1 cellular context compared by ENCODE assay signal in genomic region chr21:44515359-44516165, GRCh38.
TF ChIP-seq lines count a peak whose summit lies in the region.

No MANE protein-coding gene starts in this region.

TF ChIP-seq in HepG2, 621 proteins besides CTCF, POLR2A, EP300 and RAD21 (continues in another document):
- no peak for TF ChIP-seq ZNF382 (CRISPR knock-in tag; IDR thresholded peaks at IDR 0.05; ENCODE audit: borderline replicate concordance)
- peak; percentile 41; the same call in 1 of the 2 replicates for TF ChIP-seq NRL (CRISPR knock-in tag; IDR thresholded peaks at IDR 0.05; ENCODE audit: borderline replicate concordance)
- peak; percentile 81; the same call in 1 of the 2 replicates for TF ChIP-seq AKAP8 (CRISPR knock-in tag; IDR thresholded peaks at IDR 0.05)
- no peak for TF ChIP-seq ZFP36L1 (CRISPR knock-in tag; IDR thresholded peaks at IDR 0.05)
- TF ChIP-seq ARID5B (CRISPR knock-in tag; IDR thresholded peaks at IDR 0.05) = no peak
- TF ChIP-seq NR2F1 (CRISPR knock-in tag; IDR thresholded peaks at IDR 0.05) = no peak
- TF ChIP-seq ZNF143 (CRISPR knock-in tag; IDR thresholded peaks at IDR 0.05) = no peak
- peak; percentile 77 for TF ChIP-seq ZNF629 (CRISPR knock-in tag; conservative IDR thresholded peaks at IDR 0.05)
- no peak for TF ChIP-seq FOXA1 (IDR thresholded peaks at IDR 0.05)
- no peak for TF ChIP-seq FOXA1 (CRISPR knock-in tag; IDR thresholded peaks at IDR 0.05)
- TF ChIP-seq MAX (IDR thresholded peaks at IDR 0.05) = peak; percentile 11; the same call in 1 of the 2 replicates
- TF ChIP-seq REL (CRISPR knock-in tag; conservative IDR thresholded peaks at IDR 0.05) = no peak
- no peak for TF ChIP-seq KDM1A (CRISPR knock-in tag; IDR thresholded peaks at IDR 0.05)
- no peak for TF ChIP-seq RAD51 (IDR thresholded peaks at IDR 0.05; ENCODE audit: borderline replicate concordance)
- no peak for TF ChIP-seq ZNF317 (CRISPR knock-in tag; IDR thresholded peaks at IDR 0.05)
- TF ChIP-seq REPIN1 (CRISPR knock-in tag; IDR thresholded peaks at IDR 0.05; ENCODE audit: borderline replicate concordance, low read depth) = no peak
- TF ChIP-seq ETV6 (CRISPR knock-in tag; conservative IDR thresholded peaks at IDR 0.05) = no peak
- TF ChIP-seq SSRP1 (CRISPR knock-in tag; IDR thresholded peaks at IDR 0.05) = peak; percentile 31; the same call in 1 of the 2 replicates
- TF ChIP-seq KLF11 (CRISPR knock-in tag; IDR thresholded peaks at IDR 0.05) = no peak
- no peak for TF ChIP-seq ZBTB14 (CRISPR knock-in tag; IDR thresholded peaks at IDR 0.05)
- no peak for TF ChIP-seq FOXM1 (CRISPR knock-in tag; IDR thresholded peaks at IDR 0.05)
- TF ChIP-seq KAT8 (CRISPR knock-in tag; IDR thresholded peaks at IDR 0.05) = no peak
- no peak for TF ChIP-seq ZSCAN21 (CRISPR knock-in tag; IDR thresholded peaks at IDR 0.05; ENCODE audit: borderline replicate concordance)
- TF ChIP-seq HNRNPL (IDR thresholded peaks at IDR 0.05; ENCODE audit: low read depth, low read length) = 0 out of 2 replicates have a peak, but pooled peaks have one; percentile 52
- TF ChIP-seq GMEB1 (CRISPR knock-in tag; IDR thresholded peaks at IDR 0.05; ENCODE audit: borderline replicate concordance) = no peak
- TF ChIP-seq AGO1 (IDR thresholded peaks at IDR 0.05; ENCODE audit: low read depth, low read length, poor library complexity, severe bottlenecking) = peak; percentile 89
- no peak for TF ChIP-seq PRPF4 (IDR thresholded peaks at IDR 0.05; ENCODE audit: low read depth, low read length, poor library complexity, severe bottlenecking)
- no peak for TF ChIP-seq SPEN (CRISPR knock-in tag; IDR thresholded peaks at IDR 0.05; ENCODE audit: low read depth)
- no peak for TF ChIP-seq PITX1 (CRISPR knock-in tag; IDR thresholded peaks at IDR 0.05)
- TF ChIP-seq ZNF574 (CRISPR knock-in tag; IDR thresholded peaks at IDR 0.05) = no peak
- TF ChIP-seq ZNF549 (CRISPR knock-in tag; IDR thresholded peaks at IDR 0.05) = no peak
- no peak for TF ChIP-seq ATF3 (CRISPR knock-in tag; IDR thresholded peaks at IDR 0.05)
- TF ChIP-seq TBP (CRISPR knock-in tag; IDR thresholded peaks at IDR 0.05) = no peak
- no peak for TF ChIP-seq ZNF510 (CRISPR knock-in tag; IDR thresholded peaks at IDR 0.05; ENCODE audit: low read depth)
- TF ChIP-seq ZNF225 (CRISPR knock-in tag; IDR thresholded peaks at IDR 0.05) = no peak
- TF ChIP-seq MBD4 (IDR thresholded peaks at IDR 0.05; ENCODE audit: borderline replicate concordance, low read length) = no peak
- TF ChIP-seq ZNF253 (CRISPR knock-in tag; IDR thresholded peaks at IDR 0.05; ENCODE audit: borderline replicate concordance) = no peak
- TF ChIP-seq HHEX (CRISPR knock-in tag; IDR thresholded peaks at IDR 0.05) = no peak
- no peak for TF ChIP-seq ZSCAN29 (CRISPR knock-in tag; conservative IDR thresholded peaks at IDR 0.05)
- TF ChIP-seq TBX2 (CRISPR knock-in tag; IDR thresholded peaks at IDR 0.05; ENCODE audit: borderline replicate concordance) = no peak
- 0 out of 2 replicates have a peak, but pooled peaks have one; percentile 11 for TF ChIP-seq ZBTB33 (CRISPR knock-in tag; IDR thresholded peaks at IDR 0.05)
- no peak for TF ChIP-seq MEIS2 (CRISPR knock-in tag; IDR thresholded peaks at IDR 0.05)
- no peak for TF ChIP-seq HES4 (CRISPR knock-in tag; IDR thresholded peaks at IDR 0.05; ENCODE audit: borderline replicate concordance)
- no peak for TF ChIP-seq HNF4G (IDR thresholded peaks at IDR 0.05; ENCODE audit: borderline replicate concordance, low read depth, low read length)
- TF ChIP-seq HNF4G (CRISPR knock-in tag; IDR thresholded peaks at IDR 0.05; ENCODE audit: borderline replicate concordance, low read depth) = no peak
- no peak for TF ChIP-seq ATF2 (CRISPR knock-in tag; IDR thresholded peaks at IDR 0.05)
- no peak for TF ChIP-seq MTF2 (CRISPR knock-in tag; IDR thresholded peaks at IDR 0.05; ENCODE audit: borderline replicate concordance)
- no peak for TF ChIP-seq ONECUT2 (CRISPR knock-in tag; IDR thresholded peaks at IDR 0.05)
